12 cellular contexts compared by ENCODE assay signal in genomic region chr3:135637033-135637432, GRCh38.
DNase-seq lines count a peak whose midpoint lies in the region.
"Had no signal": no experiment of that assay in that cellular context is flagged by ENCODE, and none has a peak within 500 bp of the region (broad histone marks: within the 10 kb centered on the region; RNA-seq: fewer than 3 reads in every experiment).

No MANE protein-coding gene starts in this region.

- in situ Hi-C loops in SK-MEL-5 (cut with HindIII; ENCODE audit: low pct_unique_long_range_greater_than_20kb, low sequenced_read_pairs), result no loop called here

- DNase-seq in COLO829 (ENCODE audit: low spot score), result peak; percentile 76
- DNase-seq in SK-MEL-5 (ENCODE audit: low read depth, low spot score), result peak; percentile 11
- DNase-seq in foreskin melanocyte, result peak; percentile 77
- DNase-seq in DMS 273 treated with DMSO at 0.1 percent for 48 hours (lab: John Stamatoyannopoulos, UW), result no peak
- no peak for DNase-seq in stimulated activated CD4-positive, alpha-beta T cell treated with anti-CD3 and anti-CD28 coated beads, Interleukin-2, amount 100 ng/mL, for 48 hours
- no peak for DNase-seq in GM19240 (ENCODE audit: insufficient read length, low spot score)
- DNase-seq: AML-193; CD4-positive, alpha-beta T cell; CD8-positive, alpha-beta T cell; COR-L47; DMS79 treated with DMSO at 0.1 percent for 48 hours; GF-D8 had no signal

Comparison
In these comparisons a context has a peak if more than half of its experiments do, and no peak if none do; other contexts are left out.
1. DNase-seq: peak in COLO829 (single experiment), SK-MEL-5 (single experiment) and foreskin melanocyte (single experiment); none in DMS 273 treated with DMSO at 0.1 percent for 48 hours (single experiment), stimulated activated CD4-positive, alpha-beta T cell treated with anti-CD3 and anti-CD28 coated beads, Interleukin-2, amount 100 ng/mL, for 48 hours (0 of 2) and GM19240 (single experiment).